ENCODE assay signal across 9 cellular contexts in genomic region chr10:75208177-75208576, GRCh38. TPM values are rescaled to one million over a fixed set of nuclear protein-coding genes. Genes with fewer than 3 reads are reported as not detected.
A peak's percentile ranks its signal among the peaks of the same experiment; 100 is the strongest.
DNase-seq lines count a peak whose midpoint lies in the region; ATAC-seq and TF ChIP-seq lines count a peak whose summit lies in the region.
"Had no signal": no experiment of that assay in that cellular context is flagged by ENCODE, and none has a peak within 500 bp of the region (broad histone marks: within the 10 kb centered on the region; RNA-seq: fewer than 3 reads in every experiment).

No MANE protein-coding gene starts in this region.

- H3K4me1 ChIP-seq in stomach: peaks cover 18 to 45% (median 27%) of the 10 kb centered on the region in 4 donors

- H3K27ac Mint-ChIP-seq in activated naive CD4-positive, alpha-beta T cell treated with anti-CD3 and anti-CD28 coated beads, Interleukin-2, amount 10 ng/mL, durations not matched to agents 7 days and 5 days: peak overlapping the region; percentile 11
- no peak overlapping the region for H3K27ac Mint-ChIP-seq in activated naive CD4-positive, alpha-beta T cell treated with anti-CD3 and anti-CD28 coated beads for 36 hours
- H3K27ac Mint-ChIP-seq in activated naive CD8-positive, alpha-beta T cell: peak overlapping the region; percentile 75
- H3K27ac Mint-ChIP-seq in immature natural killer cell (peak overlapping the region; percentile 34 to 98 (median 67)), Calu3 (ENCODE audit: unreplicated experiment) (no peak overlapping the region)

- H3K9me3 Mint-ChIP-seq in activated naive CD4-positive, alpha-beta T cell treated with anti-CD3 and anti-CD28 coated beads, Interleukin-2, amount 10 ng/mL, durations not matched to agents 7 days and 5 days: no peaks in the 10 kb centered on the region
- no peaks in the 10 kb centered on the region for H3K9me3 Mint-ChIP-seq in activated naive CD4-positive, alpha-beta T cell treated with anti-CD3 and anti-CD28 coated beads for 36 hours
- no peaks in the 10 kb centered on the region for H3K9me3 Mint-ChIP-seq in activated naive CD8-positive, alpha-beta T cell (ENCODE audit: low read depth)
- H3K9me3 Mint-ChIP-seq in immature natural killer cell (no peaks in the 10 kb centered on the region), Calu3 (ENCODE audit: low read depth, unreplicated experiment) (no peaks in the 10 kb centered on the region)

- no peak for DNase-seq in activated naive CD4-positive, alpha-beta T cell treated with anti-CD3 and anti-CD28 coated beads, Interleukin-2, amount 10 ng/mL, durations not matched to agents 7 days and 5 days
- DNase-seq in activated naive CD4-positive, alpha-beta T cell treated with anti-CD3 and anti-CD28 coated beads for 36 hours: no peak
- no peak for DNase-seq in immature natural killer cell
- no peak for DNase-seq in stomach
- no peak for DNase-seq in NCI-H1092 (lab: John Stamatoyannopoulos, UW)
- no peak for DNase-seq in Calu3
- DNase-seq: dermis blood vessel endothelial cell had no signal

- no peak for TF ChIP-seq EP300 in stomach (IDR thresholded peaks at IDR 0.05)

- no peak for ATAC-seq in HG03565 (IDR thresholded peaks at IDR 0.05; ENCODE audit: unreplicated experiment)

- H3K4me3 ChIP-seq in stomach: no peak overlapping the region

- no peak overlapping the region for H3K4me3 Mint-ChIP-seq in activated naive CD4-positive, alpha-beta T cell treated with anti-CD3 and anti-CD28 coated beads, Interleukin-2, amount 10 ng/mL, durations not matched to agents 7 days and 5 days
- no peak overlapping the region for H3K4me3 Mint-ChIP-seq in activated naive CD4-positive, alpha-beta T cell treated with anti-CD3 and anti-CD28 coated beads for 36 hours
- H3K4me3 Mint-ChIP-seq in activated naive CD8-positive, alpha-beta T cell: peak overlapping the region; percentile 65
- peak overlapping the region in 4 of 5 donors; percentile 33 to 64 (median 50) for H3K4me3 Mint-ChIP-seq in immature natural killer cell
- H3K4me3 Mint-ChIP-seq in Calu3 (ENCODE audit: low read depth, unreplicated experiment): no peak overlapping the region

- H3K4me1 Mint-ChIP-seq in activated naive CD4-positive, alpha-beta T cell treated with anti-CD3 and anti-CD28 coated beads, Interleukin-2, amount 10 ng/mL, durations not matched to agents 7 days and 5 days: peaks cover 33% of the 10 kb centered on the region
- peaks cover 31% of the 10 kb centered on the region for H3K4me1 Mint-ChIP-seq in activated naive CD4-positive, alpha-beta T cell treated with anti-CD3 and anti-CD28 coated beads for 36 hours (ENCODE audit: low read depth)
- H3K4me1 Mint-ChIP-seq in activated naive CD8-positive, alpha-beta T cell (ENCODE audit: low read depth): peaks cover 27% of the 10 kb centered on the region
- H3K4me1 Mint-ChIP-seq in immature natural killer cell (peaks cover 23 to 26% of the 10 kb centered on the region in 2 donors), Calu3 (ENCODE audit: low read depth, unreplicated experiment) (no peaks in the 10 kb centered on the region)

- H3K36me3 Mint-ChIP-seq in activated naive CD4-positive, alpha-beta T cell treated with anti-CD3 and anti-CD28 coated beads, Interleukin-2, amount 10 ng/mL, durations not matched to agents 7 days and 5 days: peaks cover 11% of the 10 kb centered on the region
- H3K36me3 Mint-ChIP-seq in activated naive CD4-positive, alpha-beta T cell treated with anti-CD3 and anti-CD28 coated beads for 36 hours (ENCODE audit: low read depth): peaks cover 18% of the 10 kb centered on the region
- peaks cover 7% of the 10 kb centered on the region for H3K36me3 Mint-ChIP-seq in activated naive CD8-positive, alpha-beta T cell
- peaks cover 0 to 3% (median 3%) of the 10 kb centered on the region in 3 donors for H3K36me3 Mint-ChIP-seq in immature natural killer cell
- peaks cover 40% of the 10 kb centered on the region for H3K36me3 Mint-ChIP-seq in Calu3 (ENCODE audit: insufficient read depth, unreplicated experiment)

- BruUV-seq in Calu3 (replicated peaks; lab: Mats Ljungman, UMichigan): no TSS peak

- TF ChIP-seq CTCF in stomach (IDR thresholded peaks at IDR 0.05): no peak
- no peak for TF ChIP-seq CTCF in Calu3 (IDR thresholded peaks at IDR 0.05; ENCODE audit: unreplicated experiment)

- peaks cover 4% of the 10 kb centered on the region for H3K27me3 Mint-ChIP-seq in activated naive CD4-positive, alpha-beta T cell treated with anti-CD3 and anti-CD28 coated beads, Interleukin-2, amount 10 ng/mL, durations not matched to agents 7 days and 5 days
- no peaks in the 10 kb centered on the region for H3K27me3 Mint-ChIP-seq in activated naive CD4-positive, alpha-beta T cell treated with anti-CD3 and anti-CD28 coated beads for 36 hours (ENCODE audit: low read depth)
- H3K27me3 Mint-ChIP-seq in activated naive CD8-positive, alpha-beta T cell: no peaks in the 10 kb centered on the region
- peaks cover 8 to 17% (median 9%) of the 10 kb centered on the region in 3 donors for H3K27me3 Mint-ChIP-seq in immature natural killer cell (ENCODE audit: low read depth in 3 of 3)
- H3K27me3 Mint-ChIP-seq in Calu3 (ENCODE audit: unreplicated experiment): no peaks in the 10 kb centered on the region

- peaks cover 5 to 14% (median 10%) of the 10 kb centered on the region in 4 donors for H3K36me3 ChIP-seq in stomach

- no peak for TF ChIP-seq POLR2A in stomach (IDR thresholded peaks at IDR 0.05)

- no peaks in the 10 kb centered on the region for H3K27me3 ChIP-seq in stomach

- H3K9me3 ChIP-seq in stomach: no peaks in the 10 kb centered on the region

- 75 to 88% (median 78%) methylated on average over 4 of the region's 4 CpGs for WGBS in stomach, 5 donors

- intact Hi-C loops in activated naive CD4-positive, alpha-beta T cell treated with anti-CD3 and anti-CD28 coated beads for 36 hours (cut with micrococcal nuclease): no loop called here
- intact Hi-C loops in stomach (cut with DNase I; ENCODE audit: low total_unique reads) (no loop called here), Calu3 (cut with micrococcal nuclease; ENCODE audit: unreplicated experiment) (no loop called here)

- H3K27ac ChIP-seq in stomach: peak overlapping the region in 3 of 5 donors; percentile 96 to 99 (median 99)

- CTCF ChIA-PET in activated naive CD4-positive, alpha-beta T cell treated with anti-CD3 and anti-CD28 coated beads, Interleukin-2, amount 10 ng/mL, durations not matched to agents 7 days and 5 days (lab: Charles Lee): interaction anchor here (0.9 to 3.3 kb wide), 3 partner anchors 21 to 27 kb away, joined by 3 to 14 read pairs (median 5); partner anchors contain the start of gene COMTD1
- CTCF ChIA-PET in activated naive CD4-positive, alpha-beta T cell treated with anti-CD3 and anti-CD28 coated beads for 36 hours (lab: Charles Lee): interaction anchor here (1.5 to 5.4 kb wide), 3 partner anchors 13 to 27 kb away, joined by 3 to 38 read pairs (median 11); partner anchors contain the start of gene COMTD1
- CTCF ChIA-PET in Calu3 (lab: Charles Lee): interaction anchor here (0.7 kb wide), 1 partner anchor 14 kb away, joined by 3 read pairs; no protein-coding TSS in a partner anchor

RNA-seq across cellular contexts. Expression of gene VDAC2, which starts 2.4 kb away (rescaled TPM):
- total RNA-seq in activated naive CD4-positive, alpha-beta T cell treated with anti-CD3 and anti-CD28 coated beads for 36 hours: 100 to 1,000 TPM; 193 TPM
- 100 to 1,000 TPM; 126 to 191 (median 148) TPM for polyA plus RNA-seq in immature natural killer cell
- 100 to 1,000 TPM in 3 of 5 donors, 10 to 100 TPM in 2; 44.3 to 149 (median 128) TPM for total RNA-seq in stomach
- 100 to 1,000 TPM; 140 to 202 (median 168) TPM for polyA plus RNA-seq in stomach
- 243 and 254 TPM in 2 replicates for total RNA-seq in Calu3 (2022)

RNA-seq across cellular contexts. Expression of gene COMTD1, which starts 27.6 kb away (rescaled TPM):
- total RNA-seq in activated naive CD4-positive, alpha-beta T cell treated with anti-CD3 and anti-CD28 coated beads for 36 hours: 10 to 100 TPM; 33.2 to 34.8 TPM
- polyA plus RNA-seq in immature natural killer cell: 10 to 100 TPM; 27.5 to 47.5 (median 42.8) TPM
- total RNA-seq in stomach: 100 to 1,000 TPM in 2 of 5 donors, 10 to 100 TPM in 3; 15.4 to 446 (median 71.4) TPM
- polyA plus RNA-seq in stomach: 100 to 1,000 TPM; 119 to 173 (median 137) TPM
- total RNA-seq in Calu3 (2022): 52.4 and 67.6 TPM in 2 replicates

Comparison
In these comparisons a context has a peak if more than half of its experiments do, and no peak if none do; other contexts are left out.
1. H3K27ac Mint-ChIP-seq: peak in activated naive CD4-positive, alpha-beta T cell treated with anti-CD3 and anti-CD28 coated beads, Interleukin-2, amount 10 ng/mL, durations not matched to agents 7 days and 5 days (single experiment), activated naive CD8-positive, alpha-beta T cell (single experiment) and immature natural killer cell (6 of 6); none in activated naive CD4-positive, alpha-beta T cell treated with anti-CD3 and anti-CD28 coated beads for 36 hours (single experiment) and Calu3 (single experiment).
2. H3K4me3 Mint-ChIP-seq: peak in activated naive CD8-positive, alpha-beta T cell (single experiment) and immature natural killer cell (4 of 5); none in activated naive CD4-positive, alpha-beta T cell treated with anti-CD3 and anti-CD28 coated beads, Interleukin-2, amount 10 ng/mL, durations not matched to agents 7 days and 5 days (single experiment), activated naive CD4-positive, alpha-beta T cell treated with anti-CD3 and anti-CD28 coated beads for 36 hours (single experiment) and Calu3 (single experiment).